Comparison of ENCODE assay signal across 1 cellular context in the genomic region with DNA sequence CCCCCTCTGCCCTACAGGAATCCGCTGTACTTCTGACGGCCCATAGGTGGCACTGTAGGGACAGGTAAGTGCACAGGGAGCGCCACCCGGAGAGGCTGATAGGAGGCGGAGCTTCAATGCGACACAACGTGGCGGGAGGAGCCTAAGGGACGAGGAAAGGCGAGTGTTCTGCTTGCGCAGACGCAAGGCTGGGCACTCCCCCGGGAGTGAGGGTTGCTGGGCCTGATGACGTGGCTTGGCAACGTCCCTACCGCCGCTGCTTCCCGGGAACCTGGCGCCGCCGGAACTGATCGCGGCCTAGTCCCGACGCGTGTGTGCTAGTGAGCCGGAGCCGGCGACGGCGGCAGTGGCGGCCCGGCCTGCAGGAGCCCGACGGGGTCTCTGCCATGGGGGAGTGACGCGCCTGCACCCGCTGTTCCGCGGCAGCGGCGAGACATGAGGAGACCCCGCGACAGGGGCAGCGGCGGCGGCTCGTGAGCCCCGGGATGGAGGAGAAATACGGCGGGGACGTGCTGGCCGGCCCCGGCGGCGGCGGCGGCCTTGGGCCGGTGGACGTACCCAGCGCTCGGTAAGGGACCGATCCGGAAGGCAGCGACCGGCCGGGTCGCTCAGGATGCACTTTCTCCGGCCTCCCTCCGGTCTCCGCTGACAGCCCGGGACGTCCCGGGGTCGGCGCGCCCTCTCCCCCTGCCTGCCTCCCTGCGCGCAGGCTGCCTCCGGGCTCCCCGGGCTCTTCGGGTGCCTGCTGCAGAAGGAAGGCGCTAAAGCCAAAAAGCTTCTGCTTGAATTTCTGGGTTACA.
TF ChIP-seq lines count a peak whose summit lies in the region.

SLC30A5 (plus strand) TSS at position 244 of the 800 bp plus-strand sequence; CDS start at position 486, 242 bp downstream.

TF ChIP-seq in HepG2, 621 proteins besides CTCF, POLR2A, EP300 and RAD21 (continued from another document and continues in another):
- TF ChIP-seq PREB (CRISPR knock-in tag; IDR thresholded peaks at IDR 0.05) (no peak), DNMT3B (CRISPR knock-in tag; conservative IDR thresholded peaks at IDR 0.05) (no peak), ZBTB7A (CRISPR knock-in tag; IDR thresholded peaks at IDR 0.05) (0 out of 2 replicates have a peak, but pooled peaks have one; percentile 59), SKI (IDR thresholded peaks at IDR 0.05; ENCODE audit: partially characterized antibody) (peak; percentile 65), ZNF383 (CRISPR knock-in tag; IDR thresholded peaks at IDR 0.05; ENCODE audit: borderline replicate concordance) (no peak), IKZF5 (CRISPR knock-in tag; IDR thresholded peaks at IDR 0.05) (peak; percentile 72; the same call in 1 of the 2 replicates), SMAD3 (CRISPR knock-in tag; IDR thresholded peaks at IDR 0.05) (no peak), ZNF260 (CRISPR knock-in tag; IDR thresholded peaks at IDR 0.05; ENCODE audit: borderline replicate concordance, low read depth) (no peak), ZNF605 (CRISPR knock-in tag; IDR thresholded peaks at IDR 0.05) (peak; percentile 83), ZFP36L1 (CRISPR knock-in tag; IDR thresholded peaks at IDR 0.05) (peak; percentile 95), HDAC6 (IDR thresholded peaks at IDR 0.05; ENCODE audit: low read depth, low read length) (no peak), CREBL2 (CRISPR knock-in tag; IDR thresholded peaks at IDR 0.05; ENCODE audit: borderline replicate concordance) (peak; percentile 46; the same call in 1 of the 2 replicates), SNAPC2 (CRISPR knock-in tag; IDR thresholded peaks at IDR 0.05) (0 out of 2 replicates have a peak, but pooled peaks have one; percentile 75), CHCHD3 (CRISPR knock-in tag; IDR thresholded peaks at IDR 0.05) (peak; percentile 93), ZNF138 (CRISPR knock-in tag; IDR thresholded peaks at IDR 0.05; ENCODE audit: low read depth) (peak; percentile 88; the same call in 1 of the 2 replicates), POLR2G (IDR thresholded peaks at IDR 0.05; ENCODE audit: low read depth, low read length) (peak; percentile 94), LCORL (IDR thresholded peaks at IDR 0.05) (no peak), LCORL (CRISPR knock-in tag; IDR thresholded peaks at IDR 0.05) (peak; percentile 61; the same call in 1 of the 2 replicates), WIZ (CRISPR knock-in tag; IDR thresholded peaks at IDR 0.05) (0 out of 2 replicates have a peak, but pooled peaks have one; percentile 41), ZIK1 (CRISPR knock-in tag; IDR thresholded peaks at IDR 0.05; ENCODE audit: borderline replicate concordance, low read depth) (no peak), FIP1L1 (IDR thresholded peaks at IDR 0.05; ENCODE audit: borderline replicate concordance, insufficient read depth, low read depth, low read length) (no peak), ZNF790 (CRISPR knock-in tag; IDR thresholded peaks at IDR 0.05; ENCODE audit: borderline replicate concordance) (peak; percentile 95; the same call in 1 of the 2 replicates), NFKBIZ (CRISPR knock-in tag; IDR thresholded peaks at IDR 0.05) (0 out of 2 replicates have a peak, but pooled peaks have one; percentile 24), AGO2 (optimal IDR thresholded peaks at IDR 0.05; ENCODE audit: low read depth, low read length) (peak; percentile 81), MLLT10 (CRISPR knock-in tag; IDR thresholded peaks at IDR 0.05) (no peak), HOXA3 (CRISPR knock-in tag; IDR thresholded peaks at IDR 0.05) (peak; percentile 83), THAP9 (CRISPR knock-in tag; IDR thresholded peaks at IDR 0.05; ENCODE audit: borderline replicate concordance) (peak; percentile 44; the same call in 1 of the 2 replicates), ZNF674 (CRISPR knock-in tag; IDR thresholded peaks at IDR 0.05; ENCODE audit: low read depth) (no peak), ETV5 (CRISPR knock-in tag; IDR thresholded peaks at IDR 0.05; ENCODE audit: borderline replicate concordance) (peak; percentile 87), SMAD9 (CRISPR knock-in tag; IDR thresholded peaks at IDR 0.05) (no peak), ZNF251 (CRISPR knock-in tag; IDR thresholded peaks at IDR 0.05) (no peak)
- TF ChIP-seq, protein P1, sequence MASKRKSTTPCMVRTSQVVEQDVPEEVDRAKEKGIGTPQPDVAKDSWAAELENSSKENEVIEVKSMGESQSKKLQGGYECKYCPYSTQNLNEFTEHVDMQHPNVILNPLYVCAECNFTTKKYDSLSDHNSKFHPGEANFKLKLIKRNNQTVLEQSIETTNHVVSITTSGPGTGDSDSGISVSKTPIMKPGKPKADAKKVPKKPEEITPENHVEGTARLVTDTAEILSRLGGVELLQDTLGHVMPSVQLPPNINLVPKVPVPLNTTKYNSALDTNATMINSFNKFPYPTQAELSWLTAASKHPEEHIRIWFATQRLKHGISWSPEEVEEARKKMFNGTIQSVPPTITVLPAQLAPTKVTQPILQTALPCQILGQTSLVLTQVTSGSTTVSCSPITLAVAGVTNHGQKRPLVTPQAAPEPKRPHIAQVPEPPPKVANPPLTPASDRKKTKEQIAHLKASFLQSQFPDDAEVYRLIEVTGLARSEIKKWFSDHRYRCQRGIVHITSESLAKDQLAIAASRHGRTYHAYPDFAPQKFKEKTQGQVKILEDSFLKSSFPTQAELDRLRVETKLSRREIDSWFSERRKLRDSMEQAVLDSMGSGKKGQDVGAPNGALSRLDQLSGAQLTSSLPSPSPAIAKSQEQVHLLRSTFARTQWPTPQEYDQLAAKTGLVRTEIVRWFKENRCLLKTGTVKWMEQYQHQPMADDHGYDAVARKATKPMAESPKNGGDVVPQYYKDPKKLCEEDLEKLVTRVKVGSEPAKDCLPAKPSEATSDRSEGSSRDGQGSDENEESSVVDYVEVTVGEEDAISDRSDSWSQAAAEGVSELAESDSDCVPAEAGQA (IDR thresholded peaks at IDR 0.05; ENCODE audit: low read depth) = no peak
- TF ChIP-seq, protein P1 (CRISPR knock-in tag; IDR thresholded peaks at IDR 0.05; ENCODE audit: borderline replicate concordance) = peak; percentile 72; the same call in 1 of the 2 replicates
- TF ChIP-seq, protein P2, sequence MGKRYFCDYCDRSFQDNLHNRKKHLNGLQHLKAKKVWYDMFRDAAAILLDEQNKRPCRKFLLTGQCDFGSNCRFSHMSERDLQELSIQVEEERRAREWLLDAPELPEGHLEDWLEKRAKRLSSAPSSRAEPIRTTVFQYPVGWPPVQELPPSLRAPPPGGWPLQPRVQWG (CRISPR knock-in tag; IDR thresholded peaks at IDR 0.05; ENCODE audit: borderline replicate concordance, low read depth) = no peak
- TF ChIP-seq, protein P3, sequence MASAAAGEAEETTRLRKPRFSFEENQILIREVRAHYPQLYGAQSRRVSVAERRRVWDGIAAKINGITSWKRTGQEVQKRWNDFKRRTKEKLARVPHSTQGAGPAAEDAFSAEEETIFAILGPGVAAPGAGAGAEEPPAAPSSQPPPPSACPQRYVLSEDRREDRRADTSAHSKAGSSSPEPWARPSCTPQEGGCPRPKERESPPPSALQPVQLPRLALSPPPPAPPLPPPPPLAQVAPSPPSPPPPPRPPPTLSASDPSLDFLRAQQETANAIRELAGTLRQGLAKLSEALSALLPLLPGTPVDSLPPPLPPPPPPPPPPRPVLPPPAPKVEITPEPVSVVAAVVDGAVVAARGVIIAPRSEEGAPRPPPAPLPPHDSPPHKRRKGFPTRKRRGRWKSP (CRISPR knock-in tag; IDR thresholded peaks at IDR 0.05) = peak; percentile 65
- TF ChIP-seq, protein P4, sequence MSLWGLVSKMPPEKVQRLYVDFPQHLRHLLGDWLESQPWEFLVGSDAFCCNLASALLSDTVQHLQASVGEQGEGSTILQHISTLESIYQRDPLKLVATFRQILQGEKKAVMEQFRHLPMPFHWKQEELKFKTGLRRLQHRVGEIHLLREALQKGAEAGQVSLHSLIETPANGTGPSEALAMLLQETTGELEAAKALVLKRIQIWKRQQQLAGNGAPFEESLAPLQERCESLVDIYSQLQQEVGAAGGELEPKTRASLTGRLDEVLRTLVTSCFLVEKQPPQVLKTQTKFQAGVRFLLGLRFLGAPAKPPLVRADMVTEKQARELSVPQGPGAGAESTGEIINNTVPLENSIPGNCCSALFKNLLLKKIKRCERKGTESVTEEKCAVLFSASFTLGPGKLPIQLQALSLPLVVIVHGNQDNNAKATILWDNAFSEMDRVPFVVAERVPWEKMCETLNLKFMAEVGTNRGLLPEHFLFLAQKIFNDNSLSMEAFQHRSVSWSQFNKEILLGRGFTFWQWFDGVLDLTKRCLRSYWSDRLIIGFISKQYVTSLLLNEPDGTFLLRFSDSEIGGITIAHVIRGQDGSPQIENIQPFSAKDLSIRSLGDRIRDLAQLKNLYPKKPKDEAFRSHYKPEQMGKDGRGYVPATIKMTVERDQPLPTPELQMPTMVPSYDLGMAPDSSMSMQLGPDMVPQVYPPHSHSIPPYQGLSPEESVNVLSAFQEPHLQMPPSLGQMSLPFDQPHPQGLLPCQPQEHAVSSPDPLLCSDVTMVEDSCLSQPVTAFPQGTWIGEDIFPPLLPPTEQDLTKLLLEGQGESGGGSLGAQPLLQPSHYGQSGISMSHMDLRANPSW (CRISPR knock-in tag; IDR thresholded peaks at IDR 0.05; ENCODE audit: borderline replicate concordance) = peak; percentile 85; the same call in 1 of the 2 replicates
- TF ChIP-seq, protein P5, sequence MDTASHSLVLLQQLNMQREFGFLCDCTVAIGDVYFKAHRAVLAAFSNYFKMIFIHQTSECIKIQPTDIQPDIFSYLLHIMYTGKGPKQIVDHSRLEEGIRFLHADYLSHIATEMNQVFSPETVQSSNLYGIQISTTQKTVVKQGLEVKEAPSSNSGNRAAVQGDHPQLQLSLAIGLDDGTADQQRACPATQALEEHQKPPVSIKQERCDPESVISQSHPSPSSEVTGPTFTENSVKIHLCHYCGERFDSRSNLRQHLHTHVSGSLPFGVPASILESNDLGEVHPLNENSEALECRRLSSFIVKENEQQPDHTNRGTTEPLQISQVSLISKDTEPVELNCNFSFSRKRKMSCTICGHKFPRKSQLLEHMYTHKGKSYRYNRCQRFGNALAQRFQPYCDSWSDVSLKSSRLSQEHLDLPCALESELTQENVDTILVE (CRISPR knock-in tag; IDR thresholded peaks at IDR 0.05) = peak; percentile 95; the same call in 1 of the 2 replicates
- TF ChIP-seq, protein P6, sequence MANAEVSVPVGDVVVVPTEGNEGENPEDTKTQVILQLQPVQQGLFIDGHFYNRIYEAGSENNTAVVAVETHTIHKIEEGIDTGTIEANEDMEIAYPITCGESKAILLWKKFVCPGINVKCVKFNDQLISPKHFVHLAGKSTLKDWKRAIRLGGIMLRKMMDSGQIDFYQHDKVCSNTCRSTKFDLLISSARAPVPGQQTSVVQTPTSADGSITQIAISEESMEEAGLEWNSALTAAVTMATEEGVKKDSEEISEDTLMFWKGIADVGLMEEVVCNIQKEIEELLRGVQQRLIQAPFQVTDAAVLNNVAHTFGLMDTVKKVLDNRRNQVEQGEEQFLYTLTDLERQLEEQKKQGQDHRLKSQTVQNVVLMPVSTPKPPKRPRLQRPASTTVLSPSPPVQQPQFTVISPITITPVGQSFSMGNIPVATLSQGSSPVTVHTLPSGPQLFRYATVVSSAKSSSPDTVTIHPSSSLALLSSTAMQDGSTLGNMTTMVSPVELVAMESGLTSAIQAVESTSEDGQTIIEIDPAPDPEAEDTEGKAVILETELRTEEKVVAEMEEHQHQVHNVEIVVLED (CRISPR knock-in tag; IDR thresholded peaks at IDR 0.05; ENCODE audit: borderline replicate concordance) = peak; percentile 91
